Comparison of ENCODE assay signal across 14 cellular contexts in the genomic region with DNA sequence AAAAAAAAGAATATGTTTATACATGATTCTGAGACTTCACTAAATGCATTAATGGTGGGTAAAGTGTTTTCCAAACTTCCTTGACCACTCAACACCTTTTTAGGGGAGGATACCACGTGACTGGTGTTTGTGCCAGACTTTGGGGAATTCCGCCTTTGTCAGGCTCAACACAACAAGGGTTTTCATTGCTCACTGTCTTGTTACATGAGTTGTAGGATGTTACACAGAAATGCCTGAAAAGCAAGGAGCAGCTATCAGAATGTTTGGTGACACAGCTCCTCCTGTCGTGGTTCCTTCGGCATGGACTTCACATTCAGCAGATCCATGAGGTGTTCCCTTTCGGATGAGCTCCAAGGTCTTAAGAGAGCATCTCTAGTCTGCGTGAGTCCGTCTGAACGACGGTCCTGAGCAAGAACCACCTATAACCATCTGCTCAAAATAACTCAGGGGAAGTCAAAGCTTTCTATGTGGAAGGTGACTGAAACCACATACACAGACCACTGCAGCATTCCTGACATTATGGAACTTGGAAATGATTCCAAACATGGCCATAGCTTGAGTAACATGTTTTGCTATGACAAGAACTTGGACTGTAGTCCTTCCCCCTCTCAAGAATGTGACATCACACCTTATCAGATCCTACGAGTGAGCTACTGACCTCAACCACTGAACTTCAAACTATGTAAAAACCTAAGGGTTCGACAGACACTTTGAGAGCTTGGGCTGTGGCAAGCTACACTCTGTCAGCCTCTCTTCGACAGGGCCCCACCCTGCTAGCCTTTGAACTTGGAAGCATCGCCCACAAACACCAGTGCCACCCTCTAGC. TPM values are rescaled to one million over a fixed set of nuclear protein-coding genes. Genes with fewer than 3 reads are reported as not detected.
DNase-seq lines count a peak whose midpoint lies in the region; ATAC-seq and TF ChIP-seq lines count a peak whose summit lies in the region.
"Had no signal": no experiment of that assay in that cellular context is flagged by ENCODE, and none has a peak within 500 bp of the region (broad histone marks: within the 10 kb centered on the region; RNA-seq: fewer than 3 reads in every experiment).

No MANE protein-coding gene starts in this region.

- H3K4me1 ChIP-seq in mesenchymal stem cell (ENCODE audit: control insufficient read depth, insufficient read depth, low read depth, low read length): peaks cover 23% of the 10 kb centered on the region
- H3K4me1 ChIP-seq in uterus: peaks cover 18 to 21% of the 10 kb centered on the region in 2 donors

- H2BK120ac ChIP-seq in mesenchymal stem cell (ENCODE audit: low read depth, low read length): no peak overlapping the region

- H3K27ac ChIP-seq in brain microvascular endothelial cell (peak overlapping the region; percentile 95), mesenchymal stem cell (ENCODE audit: low read length, poor library complexity, severe bottlenecking) (no peak overlapping the region), uterus (peak overlapping the region; percentile 90 to 93)
- H3K27ac ChIP-seq: 22Rv1 had no signal

- H3K9me3 ChIP-seq in mesenchymal stem cell (ENCODE audit: control insufficient read depth, low read length) (no peaks in the 10 kb centered on the region), uterus (no peaks in the 10 kb centered on the region)

- ATAC-seq in Right ventricle myocardium superior (ENCODE audit: poor library complexity): no peak
- ATAC-seq in left ventricle myocardium superior: no peak

- H3K9ac ChIP-seq in mesenchymal stem cell (ENCODE audit: low read length): peak overlapping the region; percentile 71

- in situ Hi-C loops in brain microvascular endothelial cell (cut with HindIII; ENCODE audit: low pct_ligation_motif_present, low sequenced_read_pairs): no loop called here

- H2AK5ac ChIP-seq in mesenchymal stem cell (ENCODE audit: low read length, severe bottlenecking): peak overlapping the region; percentile 33

- intact Hi-C loops in Right ventricle myocardium superior (cut with DNase I): no loop called here
- intact Hi-C loops in left ventricle myocardium superior (cut with micrococcal nuclease): no loop called here
- intact Hi-C loops in uterus (cut with DNase I; ENCODE audit: low total_unique reads): no loop called here

- TF ChIP-seq CTCF in brain microvascular endothelial cell (IDR thresholded peaks at IDR 0.05; ENCODE audit: low read depth, low read length, missing control alignments) (peak; percentile 25), uterus (IDR thresholded peaks at IDR 0.05) (no peak)

- H3K4me3 ChIP-seq in brain microvascular endothelial cell (ENCODE audit: low read depth, low read length) (no peak overlapping the region), mesenchymal stem cell (ENCODE audit: insufficient read depth in 1 of 2, low read depth in 1 of 2, low read length in 2 of 2) (no peak overlapping the region), uterus (no peak overlapping the region)

- H3K27me3 ChIP-seq in brain microvascular endothelial cell (replicated peaks) (no peaks in the 10 kb centered on the region), mesenchymal stem cell (ENCODE audit: control insufficient read depth in 1 of 2, insufficient read depth in 1 of 2, low read length in 2 of 2) (no peaks in the 10 kb centered on the region), uterus (no peaks in the 10 kb centered on the region)

- 51% methylated on average over 13 of the region's 13 CpGs for WGBS in mesenchymal stem cell

- H3K23ac ChIP-seq in mesenchymal stem cell (ENCODE audit: low read length in 2 of 2): no peak overlapping the region

- H4K8ac ChIP-seq in mesenchymal stem cell (ENCODE audit: low read length): no peak overlapping the region

- H3K4ac ChIP-seq in mesenchymal stem cell (ENCODE audit: low read depth in 1 of 2, low read length in 2 of 2): peak overlapping the region in 1 of 2 experiments; percentile 11

- H2BK5ac ChIP-seq in mesenchymal stem cell (ENCODE audit: low read depth, low read length, poor library complexity, severe bottlenecking): no peak overlapping the region

- H3K36me3 ChIP-seq in brain microvascular endothelial cell (replicated peaks) (no peaks in the 10 kb centered on the region), mesenchymal stem cell (ENCODE audit: control insufficient read depth in 1 of 2, insufficient read depth in 2 of 2, low read depth in 1 of 2, low read length in 2 of 2) (no peaks in the 10 kb centered on the region), uterus (no peaks in the 10 kb centered on the region)

- DNase-seq in Right ventricle myocardium superior: peak; percentile 8
- no peak for DNase-seq in left ventricle myocardium superior
- DNase-seq in brain microvascular endothelial cell: peak; percentile 91
- peak; percentile 78 for DNase-seq in mesenchymal stem cell
- no peak for DNase-seq in uterus
- no peak for DNase-seq in NCI-H748 (lab: John Stamatoyannopoulos, UW; ENCODE audit: unreplicated experiment)
- no peak for DNase-seq in amygdala (lab: John Stamatoyannopoulos, UW)
- DNase-seq in NCI-H1930 (lab: John Stamatoyannopoulos, UW): no peak
- DNase-seq: activated CD4-positive, alpha-beta T cell treated with anti-CD3 and anti-CD28 coated beads, Interleukin-2, amount 10 ng/mL, durations not matched to agents 24 days and 14 days; activated gamma-delta T cell treated with Interleukin-2 at 50 U/mL for 16 hours; MV-4-11; NCI-H69; stimulated activated CD4-positive, alpha-beta T cell treated with anti-CD3 and anti-CD28 coated beads, Interleukin-4, amount 100 ng/mL, for 24 hours had no signal

- TF ChIP-seq POLR2A in uterus (IDR thresholded peaks at IDR 0.05): no peak

- peak overlapping the region; percentile 29 to 51 for H2BK12ac ChIP-seq in mesenchymal stem cell (ENCODE audit: low read length in 2 of 2)

- H3K14ac ChIP-seq in mesenchymal stem cell (ENCODE audit: low read length in 2 of 2): peak overlapping the region in 1 of 2 experiments; percentile 73

- no peaks in the 10 kb centered on the region for H3K79me1 ChIP-seq in mesenchymal stem cell (replicated peaks; ENCODE audit: low read length, poor library complexity, severe bottlenecking)

- no peak overlapping the region for H3K4me2 ChIP-seq in mesenchymal stem cell (ENCODE audit: low read length, poor library complexity, severe bottlenecking)

- H4K91ac ChIP-seq in mesenchymal stem cell (ENCODE audit: low read length): peak overlapping the region; percentile 1

- peak overlapping the region; percentile 68 for H2BK15ac ChIP-seq in mesenchymal stem cell (ENCODE audit: low read depth, poor library complexity, severe bottlenecking)

- no peak overlapping the region for H2AFZ ChIP-seq in mesenchymal stem cell (ENCODE audit: low read depth, low read length)

- peak overlapping the region; percentile 16 to 67 for H3K18ac ChIP-seq in mesenchymal stem cell (ENCODE audit: low read depth in 1 of 2, low read length in 2 of 2)

RNA-seq across cellular contexts. Expression of a gene that starts 57.5 kb away (rescaled TPM):
- 57.1 TPM for total RNA-seq in Right ventricle myocardium superior
- 65.6 TPM for total RNA-seq in left ventricle myocardium superior
- 212 TPM for polyA plus RNA-seq in mesenchymal stem cell (2013, experiment 1 of 2)
- 217 TPM for polyA plus RNA-seq in mesenchymal stem cell (2013, experiment 2 of 2)
- total RNA-seq in uterus: 100 to 1,000 TPM in 2 of 4 donors, 10 to 100 TPM in 2; 44.8 to 141 (median 107) TPM

Comparison
In these comparisons a context has a peak if more than half of its experiments do, and no peak if none do; other contexts are left out.
1. DNase-seq: peak in Right ventricle myocardium superior (single experiment), brain microvascular endothelial cell (single experiment) and mesenchymal stem cell (single experiment); none in left ventricle myocardium superior (single experiment), uterus (0 of 2), NCI-H748 (single experiment), amygdala (0 of 56) and NCI-H1930 (0 of 2).